ENCODE assay signal across 34 cellular contexts in the genomic region with DNA sequence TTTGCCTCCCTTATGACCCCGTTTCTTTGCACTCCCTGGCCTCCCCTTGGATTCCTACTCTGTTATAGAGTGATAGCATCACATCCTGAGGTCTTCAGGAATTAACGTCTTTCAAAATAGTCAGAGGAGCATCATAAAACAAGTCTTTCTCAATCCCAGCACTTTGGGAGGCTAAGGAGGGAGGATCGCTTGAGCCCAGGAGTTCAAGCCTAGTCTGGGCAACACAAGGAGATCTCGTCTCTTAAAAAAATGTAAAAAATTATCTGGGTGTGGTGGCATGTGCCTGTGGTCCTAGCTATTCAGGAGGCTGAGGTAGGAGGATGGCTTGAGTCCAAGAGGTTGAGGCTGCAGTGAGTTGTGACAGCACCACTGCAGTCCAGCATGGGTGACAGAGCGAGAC.
DNase-seq lines count a peak whose midpoint lies in the region; ATAC-seq, FAIRE-seq and TF ChIP-seq lines count a peak whose summit lies in the region.
"Had no signal": no experiment of that assay in that cellular context is flagged by ENCODE, and none has a peak within 500 bp of the region (broad histone marks: within the 10 kb centered on the region; RNA-seq: fewer than 3 reads in every experiment).

No MANE protein-coding gene starts in this region.

- WGBS in K562 (ENCODE audit: insufficient coverage, low coverage, missing lambda C conversion rate) = 1% methylated on average over 5 of the region's 5 CpGs

- H3K27ac Mint-ChIP-seq in nephron progenitor cell = peak overlapping the region; percentile 37
- H3K27ac Mint-ChIP-seq: activated CD4-positive, alpha-beta memory T cell treated with anti-CD3 and anti-CD28 coated beads, Interleukin-2, amount 10 ng/mL, durations not matched to agents 7 days and 5 days; activated naive CD4-positive, alpha-beta T cell treated with anti-CD3 and anti-CD28 coated beads, Interleukin-2, amount 50 U/mL, for 72 hours; CD4-positive, CD25-positive, alpha-beta regulatory T cell; naive thymus-derived CD8-positive, alpha-beta T cell; stimulated activated naive CD8-positive, alpha-beta T cell treated with anti-CD3 and anti-CD28 coated beads, Interleukin-15, Interleukin-2, amounts not matched to agents 100 ng/mL and 50 ng/mL, for 24 hours had no signal

- TF ChIP-seq POLR2A in K562 (conservative IDR thresholded peaks at IDR 0.05) = no peak

- H4K20me1 ChIP-seq in K562 (replicated peaks; ENCODE audit: control insufficient read depth, insufficient read depth, low read length) = no peaks in the 10 kb centered on the region; the same call in 1 of the 2 replicates

- intact Hi-C loops in K562 (cut with micrococcal nuclease) = no loop called here
- intact Hi-C loops in sciatic nerve (cut with DNase I) = no loop called here

- H3K27me3 ChIP-seq in AG04450 (ENCODE audit: control insufficient read depth, insufficient read depth, low read length) = no peaks in the 10 kb centered on the region
- peaks cover 16 to 39% of the 10 kb centered on the region in 2 experiments for H3K27me3 ChIP-seq in K562 (ENCODE audit: control insufficient read depth in 2 of 2, insufficient read depth in 2 of 2, low read length in 2 of 2)
- H3K27me3 ChIP-seq in subcutaneous abdominal adipose tissue (ENCODE audit: control insufficient read depth in 5 of 5, insufficient read depth in 4 of 5, low read length in 5 of 5) = no peaks in the 10 kb centered on the region
- H3K27me3 ChIP-seq: colonic mucosa had no signal

- no peak overlapping the region for H3K9ac ChIP-seq in K562 (ENCODE audit: insufficient read depth in 1 of 2, low read depth in 2 of 2, low read length in 2 of 2)
- H3K9ac ChIP-seq in subcutaneous abdominal adipose tissue (ENCODE audit: low read length in 5 of 5) = no peak overlapping the region

- H3K4me3 ChIP-seq in AG04450 (ENCODE audit: low read depth, low read length) = no peak overlapping the region
- no peak overlapping the region for H3K4me3 ChIP-seq in K562
- no peak overlapping the region for H3K4me3 ChIP-seq in subcutaneous abdominal adipose tissue (ENCODE audit: low read depth in 1 of 5, low read length in 5 of 5)
- H3K4me3 ChIP-seq: colonic mucosa, lung, spleen had no signal

- no peaks in the 10 kb centered on the region for H3K79me2 ChIP-seq in K562 (ENCODE audit: control insufficient read depth, insufficient read depth, low read length)

- DNase-seq in AG04450 (ENCODE audit: low read depth, low spot score) = no peak
- no peak for DNase-seq in K562 (ENCODE audit: extremely low read depth in 1 of 4, low spot score in 3 of 4)
- DNase-seq in nephron progenitor cell = no peak
- DNase-seq in effector CD4-positive, alpha-beta T cell = no peak
- DNase-seq in pons (ENCODE audit: low spot score) = no peak
- DNase-seq in central memory CD4-positive, alpha-beta T cell = no peak
- no peak for DNase-seq in sciatic nerve (ENCODE audit: low spot score)
- DNase-seq: activated CD4-positive, alpha-beta memory T cell treated with anti-CD3 and anti-CD28 coated beads, Interleukin-2, amount 10 ng/mL, durations not matched to agents 7 days and 5 days; activated CD4-positive, alpha-beta T cell treated with anti-CD3 and anti-CD28 coated beads for 1 hour; AML-193; anterior cingulate cortex; CD4-positive, CD25-positive, alpha-beta regulatory T cell; effector CD8-positive, alpha-beta T cell; islet precursor cell; Kasumi-1; naive thymus-derived CD8-positive, alpha-beta T cell; NCI-H1417 treated with DMSO at 0.1 percent for 48 hours; NCI-H2081; NCI-H2227 treated with DMSO at 0.1 percent for 48 hours; NCI-H526 treated with DMSO at 0.1 percent for 48 hours; occipital lobe; spleen; stimulated activated CD4-positive, alpha-beta T cell treated with anti-CD3 and anti-CD28 coated beads, Interleukin-2, amount 100 ng/mL, for 24 hours; stimulated activated CD8-positive, alpha-beta memory T cell treated with anti-CD3 and anti-CD28 coated beads, Interleukin-4, amount 100 ng/mL, for 48 hours had no signal

- H3K9me3 ChIP-seq in AG04450 (ENCODE audit: control insufficient read depth, insufficient read depth, low read length) (0 out of 2 replicates have a peak, but pooled peaks cover 2% of the 10 kb centered on the region), K562 (replicated peaks; ENCODE audit: control insufficient read depth, insufficient read depth, low read depth, low read length) (no peaks in the 10 kb centered on the region), subcutaneous abdominal adipose tissue (ENCODE audit: control insufficient read depth in 5 of 5, low read length in 5 of 5) (no peaks in the 10 kb centered on the region)
- H3K9me3 ChIP-seq: colonic mucosa, spleen had no signal

- H2AFZ ChIP-seq in K562 (ENCODE audit: low read depth, low read length) = no peak overlapping the region

- H3K9me3 Mint-ChIP-seq in nephron progenitor cell = no peaks in the 10 kb centered on the region
- H3K9me3 Mint-ChIP-seq: activated CD4-positive, alpha-beta memory T cell treated with anti-CD3 and anti-CD28 coated beads, Interleukin-2, amount 10 ng/mL, durations not matched to agents 7 days and 5 days; activated naive CD4-positive, alpha-beta T cell treated with anti-CD3 and anti-CD28 coated beads, Interleukin-2, amount 50 U/mL, for 72 hours; stimulated activated naive CD8-positive, alpha-beta T cell treated with anti-CD3 and anti-CD28 coated beads, Interleukin-15, Interleukin-2, amounts not matched to agents 100 ng/mL and 50 ng/mL, for 24 hours had no signal

- POLR2A ChIA-PET in AG04450 (lab: Yijun Ruan, JAX) = interaction anchor here (0.6 to 2.0 kb wide), 4 partner anchors 61 to 120 kb away, joined by 3 to 12 read pairs (median 7); partner anchors contain the start of gene ADM
- POLR2A ChIA-PET in K562 (lab: Yijun Ruan, JAX) = interaction anchor here (0.7 to 1.1 kb wide), 2 partner anchors 43 to 76 kb away, joined by 3 read pairs; no protein-coding TSS in a partner anchor

- peaks cover 22% of the 10 kb centered on the region for H3K27me3 Mint-ChIP-seq in nephron progenitor cell (ENCODE audit: low read depth, poor library complexity)

- H3K36me3 Mint-ChIP-seq in nephron progenitor cell (ENCODE audit: low read depth) = no peaks in the 10 kb centered on the region
- H3K36me3 Mint-ChIP-seq: activated naive CD4-positive, alpha-beta T cell treated with anti-CD3 and anti-CD28 coated beads, Interleukin-2, amount 50 U/mL, for 72 hours; CD4-positive, CD25-positive, alpha-beta regulatory T cell had no signal

- TF ChIP-seq RAD21 in K562 (CRISPR knock-in tag; conservative IDR thresholded peaks at IDR 0.05 in 1 of 2, IDR thresholded peaks at IDR 0.05 in 1 of 2) = no peak

- TF ChIP-seq CTCF in AG04450 (IDR thresholded peaks at IDR 0.05; ENCODE audit: low read depth, low read length) (no peak), K562 (IDR thresholded peaks at IDR 0.05 in 2 of 3, conservative IDR thresholded peaks at IDR 0.05 in 1 of 3; ENCODE audit: insufficient read depth in 2 of 3, low read depth in 1 of 3, low read length in 3 of 3) (no peak), nephron progenitor cell (IDR thresholded peaks at IDR 0.05) (no peak)

- no peak overlapping the region for H3K4me3 Mint-ChIP-seq in nephron progenitor cell
- H3K4me3 Mint-ChIP-seq: activated CD4-positive, alpha-beta memory T cell treated with anti-CD3 and anti-CD28 coated beads, Interleukin-2, amount 10 ng/mL, durations not matched to agents 7 days and 5 days; CD4-positive, CD25-positive, alpha-beta regulatory T cell; naive thymus-derived CD8-positive, alpha-beta T cell; stimulated activated naive CD8-positive, alpha-beta T cell treated with anti-CD3 and anti-CD28 coated beads, Interleukin-15, Interleukin-2, amounts not matched to agents 100 ng/mL and 50 ng/mL, for 24 hours had no signal

- H3K36me3 ChIP-seq in K562 (ENCODE audit: control insufficient read depth, insufficient read depth, low read length) (no peaks in the 10 kb centered on the region), subcutaneous abdominal adipose tissue (ENCODE audit: control insufficient read depth in 5 of 5, insufficient read depth in 5 of 5, low read length in 5 of 5) (no peaks in the 10 kb centered on the region)
- H3K36me3 ChIP-seq: colonic mucosa, spleen had no signal

- BruUV-seq in K562 (replicated peaks; lab: Mats Ljungman, UMichigan) = no TSS peak

- peaks cover 3% of the 10 kb centered on the region for H3K9me1 ChIP-seq in K562 (ENCODE audit: control insufficient read depth, insufficient read depth, low read length)

- peak; percentile 26 for FAIRE-seq in K562 (lab: Jason Lieb, UNC)
- FAIRE-seq: A204.1, bronchial epithelial cell, HepG2 had no signal

- H3K27ac ChIP-seq in AG04450 (ENCODE audit: low read depth, low read length) (peak overlapping the region; percentile 93), K562 (ENCODE audit: extremely low read depth, low read depth, low read length) (no peak overlapping the region), subcutaneous abdominal adipose tissue (ENCODE audit: low read depth, low read length) (peak overlapping the region; percentile 69)
- H3K27ac ChIP-seq: epithelial cell of prostate, spleen had no signal

- TF ChIP-seq EP300 in K562 (IDR thresholded peaks at IDR 0.05; ENCODE audit: low read length) = no peak

- peaks cover 17% of the 10 kb centered on the region for H3K4me1 Mint-ChIP-seq in nephron progenitor cell
- H3K4me1 Mint-ChIP-seq: activated CD4-positive, alpha-beta memory T cell treated with anti-CD3 and anti-CD28 coated beads, Interleukin-2, amount 10 ng/mL, durations not matched to agents 7 days and 5 days; CD4-positive, CD25-positive, alpha-beta regulatory T cell had no signal

- H3K4me1 ChIP-seq in K562 (replicated peaks in 1 of 2; ENCODE audit: control insufficient read depth in 2 of 2, insufficient read depth in 2 of 2, low read length in 2 of 2) (no peaks in the 10 kb centered on the region; a peak in 1 of 5 replicates), subcutaneous abdominal adipose tissue (ENCODE audit: control insufficient read depth in 5 of 5, insufficient read depth in 5 of 5, low read length in 5 of 5) (peaks cover 7 to 60% (median 52%) of the 10 kb centered on the region in 5 donors)
- H3K4me1 ChIP-seq: colonic mucosa, spleen had no signal

- CTCF ChIA-PET in AG04450 (lab: Charles Lee) (interaction anchor here (1.4 to 2.1 kb wide), 2 partner anchors 19 to 20 kb away, joined by 3 to 10 read pairs; no protein-coding TSS in a partner anchor), K562 (lab: Yijun Ruan, JAX; ENCODE audit: low intra/inter-chr PET ratio) (no interaction called here)

- no peak overlapping the region for H3K4me2 ChIP-seq in K562 (ENCODE audit: insufficient read depth, low read length)

- in situ Hi-C loops in K562 (cut with MboI) = no loop called here

- ATAC-seq in K562 = no peak
- ATAC-seq in sciatic nerve = no peak
- ATAC-seq: activated naive CD4-positive, alpha-beta T cell treated with anti-CD3 and anti-CD28 coated beads, Interleukin-2, amount 50 U/mL, for 72 hours; HCT116; HepG2; naive thymus-derived CD8-positive, alpha-beta T cell had no signal

TF ChIP-seq in K562, 482 proteins besides CTCF, POLR2A, EP300 and RAD21 (continues in another document):
- TF ChIP-seq IRF1 (CRISPR knock-in tag; IDR thresholded peaks at IDR 0.05; ENCODE audit: borderline replicate concordance) = no peak
